ENCODE assay signal across 1 cellular context in genomic region chr6:138692058-138692977, GRCh38.
TF ChIP-seq lines count a peak whose summit lies in the region.

No MANE protein-coding gene starts in this region.

TF ChIP-seq in HepG2, 621 proteins besides CTCF, POLR2A, EP300 and RAD21 (continued from another document):
- TF ChIP-seq ZBTB40 (IDR thresholded peaks at IDR 0.05) (no peak), ZBTB40 (CRISPR knock-in tag; IDR thresholded peaks at IDR 0.05) (no peak), MAZ (IDR thresholded peaks at IDR 0.05; ENCODE audit: borderline replicate concordance, low read depth, low read length) (peak; percentile 87), MAZ (CRISPR knock-in tag; IDR thresholded peaks at IDR 0.05; ENCODE audit: low read depth) (peak; percentile 92), ETV5 (CRISPR knock-in tag; IDR thresholded peaks at IDR 0.05; ENCODE audit: borderline replicate concordance) (no peak; the same call in 1 of the 2 replicates), CHCHD3 (CRISPR knock-in tag; IDR thresholded peaks at IDR 0.05) (0 out of 2 replicates have a peak, but pooled peaks have one; percentile 44), ZNF775 (CRISPR knock-in tag; IDR thresholded peaks at IDR 0.05; ENCODE audit: borderline replicate concordance) (no peak)
